28 cellular contexts compared by ENCODE assay signal in the genomic region with DNA sequence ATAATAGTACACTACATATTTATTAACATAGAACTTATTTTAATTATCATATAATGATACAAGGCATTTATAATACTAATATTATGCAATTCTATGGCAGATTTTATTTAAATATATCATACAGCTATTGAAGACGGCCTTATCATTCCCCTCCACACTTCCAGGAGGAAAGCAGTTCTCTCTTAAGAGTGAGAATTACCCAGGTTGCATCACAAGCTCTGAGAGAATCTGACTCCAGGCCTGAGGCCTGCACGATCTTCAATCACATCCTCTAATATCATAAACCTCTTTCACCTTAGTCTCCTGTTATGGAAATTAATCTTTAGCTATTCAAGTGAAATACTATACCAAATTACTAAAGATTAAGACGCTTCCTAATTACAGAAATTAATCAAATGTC.
"Had no signal": no experiment of that assay in that cellular context is flagged by ENCODE, and none has a peak within 500 bp of the region (broad histone marks: within the 10 kb centered on the region; RNA-seq: fewer than 3 reads in every experiment).

No MANE protein-coding gene starts in this region.

- ATAC-seq: natural killer cell treated with Interleukin-12 subunit alpha and Interleukin-12 subunit beta and Interleukin-15 and Interleukin-18, amount 100 ng/mL, for 72 hours; pancreas; psoas muscle; right cardiac atrium; stimulated activated effector memory CD8-positive, alpha-beta T cell treated with anti-CD3 and anti-CD28 coated beads, Interleukin-12 subunit alpha, Interleukin-12 subunit beta, amount 100 ng/mL, for 72 hours; stimulated activated naive B cell treated with anti-CD40 and anti-IgM and Interleukin-4, amounts not matched to agents 10 μg/mL and 1 μg/mL and 100 μg/mL, for 72 hours had no signal

- H3K27ac ChIP-seq: neutrophil, pancreas, psoas muscle, right lobe of liver, sigmoid colon, stomach, thoracic aorta, thyroid gland, tibial nerve, upper lobe of left lung, vagina had no signal

- H3K4me1 ChIP-seq: psoas muscle, right lobe of liver, tibial nerve had no signal

- H3K27me3 Mint-ChIP-seq: natural killer cell treated with Interleukin-12 subunit alpha and Interleukin-12 subunit beta and Interleukin-15 and Interleukin-18, amount 100 ng/mL, for 72 hours; progenitor cell of endocrine pancreas; stimulated activated naive B cell treated with anti-CD40 and anti-IgM and Interleukin-4, amounts not matched to agents 10 μg/mL and 1 μg/mL and 100 μg/mL, for 72 hours; stimulated activated naive CD8-positive, alpha-beta T cell treated with anti-CD3 and anti-CD28 coated beads, Interleukin-15, Interleukin-2, amounts not matched to agents 100 ng/mL and 50 ng/mL, for 24 hours had no signal

- DNase-seq: nephron progenitor cell; nucleus accumbens; pancreas; psoas muscle; right cardiac atrium; right lobe of liver; sigmoid colon; small intestine; stimulated activated CD4-positive, alpha-beta T cell treated with anti-CD3 and anti-CD28 coated beads, Interleukin-15, amount 100 ng/mL, for 24 hours; stimulated activated CD4-positive, alpha-beta T cell treated with anti-CD3 and anti-CD28 coated beads, Interleukin-2, amount 100 ng/mL, for 24 hours; stimulated activated CD4-positive, alpha-beta T cell treated with anti-CD3 and anti-CD28 coated beads, Interleukin-2, amount 100 ng/mL, for 48 hours; stimulated activated CD4-positive, alpha-beta T cell treated with anti-CD3 and anti-CD28 coated beads, Interleukin-4, amount 100 ng/mL, for 24 hours; stimulated activated naive B cell treated with anti-CD40 and anti-IgM and Interleukin-4, amounts not matched to agents 10 μg/mL and 1 μg/mL and 100 μg/mL, for 72 hours; stimulated activated naive CD4-positive, alpha-beta T cell treated with Interleukin-2 at 50 U/mL for 16 hours; stomach; thyroid gland; trophoblast cell; upper lobe of left lung had no signal

- H3K36me3 Mint-ChIP-seq: natural killer cell treated with Interleukin-12 subunit alpha and Interleukin-12 subunit beta and Interleukin-15 and Interleukin-18, amount 100 ng/mL, for 72 hours; stimulated activated effector memory CD8-positive, alpha-beta T cell treated with anti-CD3 and anti-CD28 coated beads, Interleukin-12 subunit alpha, Interleukin-12 subunit beta, amount 100 ng/mL, for 72 hours; stimulated activated naive B cell treated with anti-CD40 and anti-IgM and Interleukin-4, amounts not matched to agents 10 μg/mL and 1 μg/mL and 100 μg/mL, for 72 hours had no signal

- FAIRE-seq: pancreas, small intestine, urothelium cell line had no signal

- H3K4me3 Mint-ChIP-seq: natural killer cell treated with Interleukin-12 subunit alpha and Interleukin-12 subunit beta and Interleukin-15 and Interleukin-18, amount 100 ng/mL, for 72 hours; nephron progenitor cell; neural crest cell; stimulated activated effector memory CD8-positive, alpha-beta T cell treated with anti-CD3 and anti-CD28 coated beads, Interleukin-12 subunit alpha, Interleukin-12 subunit beta, amount 100 ng/mL, for 72 hours; stimulated activated naive B cell treated with anti-CD40 and anti-IgM and Interleukin-4, amounts not matched to agents 10 μg/mL and 1 μg/mL and 100 μg/mL, for 72 hours; stimulated activated naive CD8-positive, alpha-beta T cell treated with anti-CD3 and anti-CD28 coated beads, Interleukin-15, Interleukin-2, amounts not matched to agents 100 ng/mL and 50 ng/mL, for 24 hours had no signal

- H3K27ac Mint-ChIP-seq: natural killer cell treated with Interleukin-12 subunit alpha and Interleukin-12 subunit beta and Interleukin-15 and Interleukin-18, amount 100 ng/mL, for 72 hours; nephron progenitor cell; progenitor cell of endocrine pancreas; stimulated activated effector memory CD8-positive, alpha-beta T cell treated with anti-CD3 and anti-CD28 coated beads, Interleukin-12 subunit alpha, Interleukin-12 subunit beta, amount 100 ng/mL, for 72 hours; stimulated activated naive B cell treated with anti-CD40 and anti-IgM and Interleukin-4, amounts not matched to agents 10 μg/mL and 1 μg/mL and 100 μg/mL, for 72 hours; stimulated activated naive CD8-positive, alpha-beta T cell treated with anti-CD3 and anti-CD28 coated beads, Interleukin-15, Interleukin-2, amounts not matched to agents 100 ng/mL and 50 ng/mL, for 24 hours had no signal

- H3K9me3 ChIP-seq: neutrophil, pancreas, psoas muscle, right lobe of liver, sigmoid colon, stomach, thoracic aorta, thyroid gland, tibial nerve, upper lobe of left lung, vagina had no signal

- H3K9me3 Mint-ChIP-seq: natural killer cell treated with Interleukin-12 subunit alpha and Interleukin-12 subunit beta and Interleukin-15 and Interleukin-18, amount 100 ng/mL, for 72 hours; nephron progenitor cell; neural crest cell; stimulated activated effector memory CD8-positive, alpha-beta T cell treated with anti-CD3 and anti-CD28 coated beads, Interleukin-12 subunit alpha, Interleukin-12 subunit beta, amount 100 ng/mL, for 72 hours; stimulated activated naive B cell treated with anti-CD40 and anti-IgM and Interleukin-4, amounts not matched to agents 10 μg/mL and 1 μg/mL and 100 μg/mL, for 72 hours; stimulated activated naive CD8-positive, alpha-beta T cell treated with anti-CD3 and anti-CD28 coated beads, Interleukin-15, Interleukin-2, amounts not matched to agents 100 ng/mL and 50 ng/mL, for 24 hours had no signal

- H3K4me3 ChIP-seq: pancreas, psoas muscle, right lobe of liver, sigmoid colon, stomach, thoracic aorta, thyroid gland, tibial nerve, upper lobe of left lung, vagina had no signal

- H3K4me1 Mint-ChIP-seq: stimulated activated effector memory CD8-positive, alpha-beta T cell treated with anti-CD3 and anti-CD28 coated beads, Interleukin-12 subunit alpha, Interleukin-12 subunit beta, amount 100 ng/mL, for 72 hours; stimulated activated naive B cell treated with anti-CD40 and anti-IgM and Interleukin-4, amounts not matched to agents 10 μg/mL and 1 μg/mL and 100 μg/mL, for 72 hours had no signal
